In genomic region chr19:10191347-10191746, GRCh38 we compare ENCODE assay signal across 14 cellular contexts. TPM values are rescaled to one million over a fixed set of nuclear protein-coding genes. Genes with fewer than 3 reads are reported as not detected.
A peak's percentile ranks its signal among the peaks of the same experiment; 100 is the strongest.
DNase-seq lines count a peak whose midpoint lies in the region; ATAC-seq, FAIRE-seq and TF ChIP-seq lines count a peak whose summit lies in the region.
"Had no signal": no experiment of that assay in that cellular context is flagged by ENCODE, and none has a peak within 500 bp of the region (broad histone marks: within the 10 kb centered on the region; RNA-seq: fewer than 3 reads in every experiment).

No MANE protein-coding gene starts in this region.

- H3K4me3 ChIP-seq in AG04449 (ENCODE audit: low read depth, low read length) = no peak overlapping the region
- H3K4me3 ChIP-seq in SU-DHL-6 (ENCODE audit: insufficient read depth, low read length, poor library complexity, severe bottlenecking) = peak overlapping the region; percentile 20
- no peak overlapping the region for H3K4me3 ChIP-seq in gastroesophageal sphincter
- H3K4me3 ChIP-seq: ovary, upper lobe of left lung had no signal

- DNase-seq in AG04449 (ENCODE audit: low read depth, low spot score) (peak; percentile 76), EL (peak; percentile 81), NCI-H1092 treated with DMSO at 0.1 percent for 48 hours (lab: John Stamatoyannopoulos, UW) (no peak), NCI-H1694 treated with DMSO at 0.1 percent for 48 hours (lab: John Stamatoyannopoulos, UW) (no peak), urothelium cell line (ENCODE audit: low spot score) (no peak)
- DNase-seq: activated CD8-positive, alpha-beta memory T cell treated with anti-CD3 and anti-CD28 coated beads for 24 hours; foreskin keratinocyte; ovary; upper lobe of left lung had no signal

- CTCF ChIA-PET in AG04449 (lab: Yijun Ruan, JAX) = interaction anchor here (1.4 to 3.1 kb wide), 2 partner anchors 59 to 93 kb away, joined by 3 to 11 read pairs; no protein-coding TSS in a partner anchor

- H3K9me3 ChIP-seq in SU-DHL-6 (ENCODE audit: insufficient read depth, low read length) = no peaks in the 10 kb centered on the region
- no peaks in the 10 kb centered on the region for H3K9me3 ChIP-seq in gastroesophageal sphincter
- H3K9me3 ChIP-seq: ovary, upper lobe of left lung had no signal

- no peaks in the 10 kb centered on the region for H3K27me3 ChIP-seq in SU-DHL-6 (ENCODE audit: low read length)
- no peaks in the 10 kb centered on the region for H3K27me3 ChIP-seq in gastroesophageal sphincter
- H3K27me3 ChIP-seq: foreskin keratinocyte, ovary, upper lobe of left lung had no signal

- peaks cover 11% of the 10 kb centered on the region; the same call in 1 of the 2 replicates for H4K20me1 ChIP-seq in SU-DHL-6 (ENCODE audit: low read depth, low read length)

- FAIRE-seq in urothelium cell line (lab: Jason Lieb, UNC) = no peak
- FAIRE-seq: bronchial epithelial cell, GM12892 had no signal

- no peak for TF ChIP-seq POLR2A in gastroesophageal sphincter (IDR thresholded peaks at IDR 0.05)

- H3K36me3 ChIP-seq in SU-DHL-6 (ENCODE audit: low read length) (peaks cover 16% of the 10 kb centered on the region), gastroesophageal sphincter (peaks cover 0 to 8% of the 10 kb centered on the region in 2 donors)
- H3K36me3 ChIP-seq: ovary had no signal

- TF ChIP-seq CTCF in AG04449 (IDR thresholded peaks at IDR 0.05; ENCODE audit: insufficient read depth, low read length, missing control alignments) (no peak), SU-DHL-6 (IDR thresholded peaks at IDR 0.05; ENCODE audit: insufficient read depth, low read length, poor library complexity, severe bottlenecking) (no peak), gastroesophageal sphincter (IDR thresholded peaks at IDR 0.05) (no peak)

- peak overlapping the region; percentile 92 for H3K4me2 ChIP-seq in SU-DHL-6 (ENCODE audit: low read depth, low read length, poor library complexity, severe bottlenecking)

- peaks cover 92% of the 10 kb centered on the region for H3K79me2 ChIP-seq in SU-DHL-6 (ENCODE audit: insufficient read depth, low read length)

- ATAC-seq in gastroesophageal sphincter (peak; percentile 23), HG03097 (IDR thresholded peaks at IDR 0.05; ENCODE audit: low FRiP score, unreplicated experiment) (no peak)
- ATAC-seq: foreskin keratinocyte had no signal

- TF ChIP-seq EP300 in gastroesophageal sphincter (IDR thresholded peaks at IDR 0.05) = no peak

- H3K9ac ChIP-seq in SU-DHL-6 (ENCODE audit: low read length) = peak overlapping the region; percentile 93

- H3K4me1 ChIP-seq in gastroesophageal sphincter = peaks cover 0 to 35% (median 11%) of the 10 kb centered on the region in 3 donors

- 50% methylated on average over 2 of the region's 2 CpGs; no CpG with 5 or more reads in 1 of the 2 donors for WGBS in gastroesophageal sphincter (ENCODE audit: low coverage in 1 of 2), 2 donors

- POLR2A ChIA-PET in AG04449 (lab: Yijun Ruan, JAX) = no interaction called here

- no peak overlapping the region for H2AFZ ChIP-seq in SU-DHL-6 (ENCODE audit: low read depth, low read length, severe bottlenecking)

- peaks cover 19% of the 10 kb centered on the region for H3F3A ChIP-seq in SU-DHL-6 (ENCODE audit: insufficient read depth)

- H3K9me2 ChIP-seq in SU-DHL-6 (replicated peaks; ENCODE audit: insufficient read depth, low read length) = no peaks in the 10 kb centered on the region

- peak overlapping the region; percentile 37; the same call in 1 of the 2 replicates for H3K27ac ChIP-seq in SU-DHL-6 (ENCODE audit: low read depth, low read length)
- H3K27ac ChIP-seq in gastroesophageal sphincter = no peak overlapping the region
- H3K27ac ChIP-seq: foreskin keratinocyte, ovary, upper lobe of left lung had no signal

RNA-seq across cellular contexts. Expression of gene DNMT1, which starts 3.4 kb away (rescaled TPM):
- 10 to 100 TPM; 28.1 to 50.6 (median 38.1) TPM for total RNA-seq in gastroesophageal sphincter

RNA-seq across cellular contexts. Expression of gene S1PR2, which starts 39.8 kb away (rescaled TPM):
- total RNA-seq in gastroesophageal sphincter = 10 to 100 TPM in 3 of 4 donors, 1 to 10 TPM in 1; 7.5 to 24.5 (median 16.7) TPM

Comparison
In these comparisons a context has a peak if more than half of its experiments do, and no peak if none do; other contexts are left out.
1. DNase-seq: peak in AG04449 (single experiment) and EL (single experiment); none in NCI-H1092 treated with DMSO at 0.1 percent for 48 hours (single experiment), NCI-H1694 treated with DMSO at 0.1 percent for 48 hours (single experiment) and urothelium cell line (single experiment).